ENCODE assay signal across 13 cellular contexts in the genomic region with DNA sequence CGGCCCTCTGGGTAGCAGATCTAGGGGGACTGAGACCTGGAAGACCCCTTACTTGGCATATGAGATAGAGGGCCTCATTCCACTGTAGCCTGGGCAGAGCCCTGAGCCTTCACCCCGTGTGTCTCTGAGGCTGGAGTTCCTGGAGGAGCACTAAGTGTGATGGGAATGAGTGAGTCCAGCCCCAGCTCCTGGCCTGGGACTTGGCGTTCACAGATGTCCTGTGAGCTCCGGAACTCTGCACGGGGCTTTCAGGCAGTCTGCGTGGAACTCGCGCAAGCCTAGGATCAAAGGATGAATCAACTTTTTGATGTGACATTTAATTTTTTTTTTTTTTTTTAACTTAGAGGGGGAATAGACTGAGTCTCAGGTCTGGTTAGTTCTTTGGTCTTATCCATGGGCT. TPM values are rescaled to one million over a fixed set of nuclear protein-coding genes. Genes with fewer than 3 reads are reported as not detected.
DNase-seq lines count a peak whose midpoint lies in the region; TF ChIP-seq lines count a peak whose summit lies in the region.
"Had no signal": no experiment of that assay in that cellular context is flagged by ENCODE, and none has a peak within 500 bp of the region (broad histone marks: within the 10 kb centered on the region; RNA-seq: fewer than 3 reads in every experiment).

No MANE protein-coding gene starts in this region.

- H4K20me1 ChIP-seq in smooth muscle cell (ENCODE audit: low read depth): peaks cover 26% of the 10 kb centered on the region

- H3K9me3 Mint-ChIP-seq in T-helper 2 cell treated with Interferon-gamma antibody and Interleukin-4, amounts not matched to agents 5 μg/mL and 100 μg/mL, for 36 hours: no peaks in the 10 kb centered on the region
- H3K9me3 Mint-ChIP-seq in activated CD4-positive, alpha-beta T cell treated with anti-CD3 and anti-CD28 coated beads, Interleukin-2, amount 10 ng/mL, durations not matched to agents 7 days and 5 days: no peaks in the 10 kb centered on the region
- H3K9me3 Mint-ChIP-seq: stimulated activated memory B cell treated with anti-CD40 and anti-IgM and Interleukin-4, amounts not matched to agents 10 μg/mL and 1 μg/mL and 100 μg/mL, for 72 hours had no signal

- peak overlapping the region; percentile 52 for H3K4me3 Mint-ChIP-seq in T-helper 2 cell treated with Interferon-gamma antibody and Interleukin-4, amounts not matched to agents 5 μg/mL and 100 μg/mL, for 36 hours
- H3K4me3 Mint-ChIP-seq in activated CD4-positive, alpha-beta T cell treated with anti-CD3 and anti-CD28 coated beads, Interleukin-2, amount 10 ng/mL, durations not matched to agents 7 days and 5 days: peak overlapping the region; percentile 45

- H3K36me3 ChIP-seq in iPS-20b (ENCODE audit: insufficient read depth, low read depth, low read length) (no peaks in the 10 kb centered on the region), smooth muscle cell (ENCODE audit: low read depth) (no peaks in the 10 kb centered on the region)

- no peak overlapping the region for H2AFZ ChIP-seq in smooth muscle cell (ENCODE audit: low read depth)

- H3K36me3 Mint-ChIP-seq in T-helper 2 cell treated with Interferon-gamma antibody and Interleukin-4, amounts not matched to agents 5 μg/mL and 100 μg/mL, for 36 hours (ENCODE audit: low read depth): no peaks in the 10 kb centered on the region
- H3K36me3 Mint-ChIP-seq in activated CD4-positive, alpha-beta T cell treated with anti-CD3 and anti-CD28 coated beads, Interleukin-2, amount 10 ng/mL, durations not matched to agents 7 days and 5 days (ENCODE audit: low read depth): no peaks in the 10 kb centered on the region
- H3K36me3 Mint-ChIP-seq: stimulated activated memory B cell treated with anti-CD40 and anti-IgM and Interleukin-4, amounts not matched to agents 10 μg/mL and 1 μg/mL and 100 μg/mL, for 72 hours had no signal

- H3K4me2 ChIP-seq in smooth muscle cell: peak overlapping the region; percentile 94

- no peak for TF ChIP-seq CTCF in smooth muscle cell (IDR thresholded peaks at IDR 0.05; ENCODE audit: borderline replicate concordance, insufficient read depth, poor library complexity, severe bottlenecking)
- no peak for TF ChIP-seq CTCF in GM10248 (IDR thresholded peaks at IDR 0.05; ENCODE audit: control extremely low read depth, extremely low read depth, low read depth, missing control alignments)

- CTCF ChIA-PET in activated CD4-positive, alpha-beta T cell treated with anti-CD3 and anti-CD28 coated beads, Interleukin-2, amount 10 ng/mL, durations not matched to agents 7 days and 5 days (lab: Charles Lee): interaction anchor here (0.6 to 1.3 kb wide), 3 partner anchors 11 to 175 kb away, joined by 3 read pairs; no protein-coding TSS in a partner anchor
- CTCF ChIA-PET in GM10248 (lab: Yijun Ruan, JAX): interaction anchor here (1.3 to 1.7 kb wide), 2 partner anchors 115 to 256 kb away, joined by 4 to 8 read pairs; no protein-coding TSS in a partner anchor

- no peaks in the 10 kb centered on the region for H3F3A ChIP-seq in smooth muscle cell (ENCODE audit: low read depth)

- H3K27ac ChIP-seq in iPS-20b (ENCODE audit: low read length) (no peak overlapping the region), smooth muscle cell (ENCODE audit: low read depth) (no peak overlapping the region)

- no peaks in the 10 kb centered on the region for H3K4me1 ChIP-seq in iPS-20b (ENCODE audit: insufficient read depth, low read length)
- H3K4me1 ChIP-seq in smooth muscle cell (ENCODE audit: low read depth): peaks cover 16% of the 10 kb centered on the region

- H3K27me3 ChIP-seq in iPS-20b (ENCODE audit: insufficient read depth, low read length) (peaks cover 56% of the 10 kb centered on the region), smooth muscle cell (ENCODE audit: low read depth) (no peaks in the 10 kb centered on the region)

- peaks cover 56% of the 10 kb centered on the region for H3K27me3 Mint-ChIP-seq in T-helper 2 cell treated with Interferon-gamma antibody and Interleukin-4, amounts not matched to agents 5 μg/mL and 100 μg/mL, for 36 hours (ENCODE audit: low read depth)
- peaks cover 49% of the 10 kb centered on the region for H3K27me3 Mint-ChIP-seq in activated CD4-positive, alpha-beta T cell treated with anti-CD3 and anti-CD28 coated beads, Interleukin-2, amount 10 ng/mL, durations not matched to agents 7 days and 5 days

- peaks cover 9% of the 10 kb centered on the region for H3K4me1 Mint-ChIP-seq in T-helper 2 cell treated with Interferon-gamma antibody and Interleukin-4, amounts not matched to agents 5 μg/mL and 100 μg/mL, for 36 hours (ENCODE audit: low read depth)
- peaks cover 15% of the 10 kb centered on the region for H3K4me1 Mint-ChIP-seq in activated CD4-positive, alpha-beta T cell treated with anti-CD3 and anti-CD28 coated beads, Interleukin-2, amount 10 ng/mL, durations not matched to agents 7 days and 5 days

- H3K9ac ChIP-seq in iPS-20b (ENCODE audit: low read depth, low read length) (no peak overlapping the region), smooth muscle cell (ENCODE audit: low read depth) (no peak overlapping the region)

- POLR2A ChIA-PET in activated CD4-positive, alpha-beta T cell treated with anti-CD3 and anti-CD28 coated beads, Interleukin-2, amount 10 ng/mL, durations not matched to agents 7 days and 5 days (lab: Charles Lee): no interaction called here
- POLR2A ChIA-PET in GM10248 (lab: Yijun Ruan, JAX): no interaction called here

- 55% methylated on average over 8 of the region's 8 CpGs for WGBS in smooth muscle cell (ENCODE audit: low lambda C conversion rate)

- H3K27ac Mint-ChIP-seq in T-helper 2 cell treated with Interferon-gamma antibody and Interleukin-4, amounts not matched to agents 5 μg/mL and 100 μg/mL, for 36 hours: no peak overlapping the region
- no peak overlapping the region for H3K27ac Mint-ChIP-seq in activated CD4-positive, alpha-beta T cell treated with anti-CD3 and anti-CD28 coated beads, Interleukin-2, amount 10 ng/mL, durations not matched to agents 7 days and 5 days
- H3K27ac Mint-ChIP-seq: stimulated activated memory B cell treated with anti-CD40 and anti-IgM and Interleukin-4, amounts not matched to agents 10 μg/mL and 1 μg/mL and 100 μg/mL, for 72 hours had no signal

- DNase-seq in T-helper 2 cell treated with Interferon-gamma antibody and Interleukin-4, amounts not matched to agents 5 μg/mL and 100 μg/mL, for 36 hours (ENCODE audit: low spot score): no peak
- DNase-seq in T-helper 2 cell (no peak), smooth muscle cell (lab: John Stamatoyannopoulos, UW; ENCODE audit: unreplicated experiment) (no peak), NK-92 (lab: John Stamatoyannopoulos, UW; ENCODE audit: unreplicated experiment) (no peak), GM10248 (ENCODE audit: extremely low spot score) (no peak), AML-193 (lab: John Stamatoyannopoulos, UW) (no peak)
- DNase-seq in activated CD4-positive, alpha-beta T cell treated with anti-CD3 and anti-CD28 coated beads, Interleukin-2, amount 10 ng/mL, durations not matched to agents 7 days and 5 days: no peak
- DNase-seq: 8988T, DMS79 treated with DMSO at 0.1 percent for 48 hours, KG1, NCI-H187 treated with DMSO at 0.1 percent for 48 hours had no signal

- H3K79me2 ChIP-seq in smooth muscle cell (ENCODE audit: low read depth): peaks cover 5% of the 10 kb centered on the region

- H3K4me3 ChIP-seq in iPS-20b (ENCODE audit: low read length): peak overlapping the region; percentile 64; the same call in 1 of the 2 replicates
- peak overlapping the region; percentile 93 for H3K4me3 ChIP-seq in smooth muscle cell

- H3K9me3 ChIP-seq in iPS-20b (ENCODE audit: insufficient read depth, low read depth, low read length) (no peaks in the 10 kb centered on the region), smooth muscle cell (replicated peaks; ENCODE audit: low read depth) (no peaks in the 10 kb centered on the region)

RNA-seq across cellular contexts. Expression of a gene that starts 1.8 kb away (rescaled TPM):
- total RNA-seq in activated CD4-positive, alpha-beta T cell treated with anti-CD3 and anti-CD28 coated beads, Interleukin-2, amount 10 ng/mL, durations not matched to agents 7 days and 5 days: 1 to 10 TPM in 1 of 2 experiments, under 1 TPM in 1; 0.81 to 1.3 TPM
- 4.5 and 5.6 TPM in 2 replicates for total RNA-seq in smooth muscle cell
- 8.8 and 18.8 TPM in 2 replicates for polyA plus RNA-seq in smooth muscle cell
